In the genomic region with DNA sequence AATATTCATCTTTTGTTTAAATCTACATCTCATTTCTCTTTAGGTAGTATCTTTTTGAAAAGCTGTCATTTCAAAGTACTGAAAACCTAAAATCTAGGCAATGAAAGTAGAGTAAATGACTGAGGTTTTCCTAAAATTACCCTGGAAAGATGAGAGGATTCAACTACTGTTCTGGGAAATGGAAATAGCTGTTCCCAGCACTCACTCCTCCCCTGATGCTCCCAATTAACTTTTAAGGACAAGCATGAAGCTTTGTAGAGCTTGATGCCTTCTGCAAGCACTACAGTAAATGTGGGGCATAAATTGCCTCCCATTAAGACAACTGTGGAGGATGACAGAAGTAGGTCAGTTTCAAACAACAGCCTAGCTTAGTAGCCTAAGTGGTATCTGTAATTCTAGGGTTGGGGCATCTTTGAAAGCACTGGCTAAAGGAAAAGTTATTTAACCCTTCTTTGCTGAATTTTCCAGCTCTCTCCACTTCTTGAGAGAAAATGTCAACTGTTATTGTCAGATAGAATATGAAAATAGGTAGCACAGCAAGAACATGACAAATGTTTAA, we compare ENCODE assay signal across 17 cellular contexts.
DNase-seq lines count a peak whose midpoint lies in the region; ATAC-seq and TF ChIP-seq lines count a peak whose summit lies in the region.
"Had no signal": no experiment of that assay in that cellular context is flagged by ENCODE, and none has a peak within 500 bp of the region (broad histone marks: within the 10 kb centered on the region; RNA-seq: fewer than 3 reads in every experiment).

No MANE protein-coding gene starts in this region.

- no peak overlapping the region for H3K9ac ChIP-seq in neural cell (ENCODE audit: low read length)

- no peak overlapping the region for H3K4me3 ChIP-seq in neural cell (ENCODE audit: low read length)
- H3K4me3 ChIP-seq in transverse colon = no peak overlapping the region
- H3K4me3 ChIP-seq in breast epithelium = no peak overlapping the region
- H3K4me3 ChIP-seq: HAP-1 had no signal

- TF ChIP-seq POLR2A in transverse colon (IDR thresholded peaks at IDR 0.05) (no peak), breast epithelium (IDR thresholded peaks at IDR 0.05) (no peak)

- no peak overlapping the region for H3K4me3 Mint-ChIP-seq in stimulated activated naive CD8-positive, alpha-beta T cell treated with anti-CD3 and anti-CD28 coated beads, Interleukin-15, Interleukin-2, amounts not matched to agents 100 ng/mL and 50 ng/mL, for 24 hours
- H3K4me3 Mint-ChIP-seq: CD14-positive monocyte; CD8-positive, alpha-beta T cell had no signal

- no peaks in the 10 kb centered on the region for H3K79me2 ChIP-seq in neural cell (replicated peaks; ENCODE audit: insufficient read depth, low read length)

- no peak for TF ChIP-seq RAD21 in neural cell (conservative IDR thresholded peaks at IDR 0.05)

- H3K36me3 ChIP-seq in neural cell (ENCODE audit: insufficient read depth, low read length) (no peaks in the 10 kb centered on the region), transverse colon (no peaks in the 10 kb centered on the region), breast epithelium (no peaks in the 10 kb centered on the region)
- H3K36me3 ChIP-seq: HAP-1 had no signal

- H3K9me3 Mint-ChIP-seq in stimulated activated naive CD8-positive, alpha-beta T cell treated with anti-CD3 and anti-CD28 coated beads, Interleukin-15, Interleukin-2, amounts not matched to agents 100 ng/mL and 50 ng/mL, for 24 hours = no peaks in the 10 kb centered on the region
- H3K9me3 Mint-ChIP-seq: CD14-positive monocyte; CD8-positive, alpha-beta T cell had no signal

- H3K27ac Mint-ChIP-seq in stimulated activated naive CD8-positive, alpha-beta T cell treated with anti-CD3 and anti-CD28 coated beads, Interleukin-15, Interleukin-2, amounts not matched to agents 100 ng/mL and 50 ng/mL, for 24 hours = peak overlapping the region; percentile 17
- H3K27ac Mint-ChIP-seq: CD8-positive, alpha-beta T cell had no signal

- no peak for TF ChIP-seq EP300 in neural cell (conservative IDR thresholded peaks at IDR 0.05; ENCODE audit: poor library complexity, severe bottlenecking)
- no peak for TF ChIP-seq EP300 in transverse colon (IDR thresholded peaks at IDR 0.05; ENCODE audit: low read depth)

- peaks cover 53% of the 10 kb centered on the region for H3K4me1 Mint-ChIP-seq in stimulated activated naive CD8-positive, alpha-beta T cell treated with anti-CD3 and anti-CD28 coated beads, Interleukin-15, Interleukin-2, amounts not matched to agents 100 ng/mL and 50 ng/mL, for 24 hours (ENCODE audit: low read depth)

- H2AFZ ChIP-seq in neural cell (ENCODE audit: low read depth, low read length) = no peak overlapping the region

- H3K9me2 ChIP-seq in neural cell (ENCODE audit: insufficient read depth, low read length) = no peaks in the 10 kb centered on the region

- peaks cover 9 to 38% (median 24%) of the 10 kb centered on the region in 4 donors for H3K4me1 ChIP-seq in transverse colon
- H3K4me1 ChIP-seq in breast epithelium = no peaks in the 10 kb centered on the region

- TF ChIP-seq CTCF in neural cell (IDR thresholded peaks at IDR 0.05; ENCODE audit: poor library complexity, severe bottlenecking) = no peak
- no peak for TF ChIP-seq CTCF in transverse colon (IDR thresholded peaks at IDR 0.05)
- TF ChIP-seq CTCF in breast epithelium (IDR thresholded peaks at IDR 0.05) = no peak

- DNase-seq in NCI-H1417 (lab: John Stamatoyannopoulos, UW) (peak in 2 of 3 experiments; percentile 33 to 47), NCI-H1417 treated with DMSO at 0.1 percent for 48 hours (lab: John Stamatoyannopoulos, UW) (no peak), transverse colon (no peak), breast epithelium (ENCODE audit: low spot score in 2 of 2) (no peak), SKM-1 treated with dmso at 0.1 percent for 144 hours (lab: John Stamatoyannopoulos, UW; ENCODE audit: unreplicated experiment) (no peak)
- no peak for DNase-seq in stimulated activated naive CD8-positive, alpha-beta T cell treated with anti-CD3 and anti-CD28 coated beads, Interleukin-15, Interleukin-2, amounts not matched to agents 100 U/mL and 50 U/mL, for 24 hours
- DNase-seq: CD8-positive, alpha-beta T cell; COR-L47; DMS153; DMS79 treated with DMSO at 0.1 percent for 48 hours; EL; GOT3 had no signal

- H3K27me3 Mint-ChIP-seq in stimulated activated naive CD8-positive, alpha-beta T cell treated with anti-CD3 and anti-CD28 coated beads, Interleukin-15, Interleukin-2, amounts not matched to agents 100 ng/mL and 50 ng/mL, for 24 hours = no peaks in the 10 kb centered on the region

- no peak overlapping the region for H3K27ac ChIP-seq in neural cell (ENCODE audit: low read length)
- peak overlapping the region in 3 of 4 donors; percentile 12 to 61 (median 15) for H3K27ac ChIP-seq in transverse colon
- no peak overlapping the region for H3K27ac ChIP-seq in breast epithelium
- H3K27ac ChIP-seq: 22Rv1 had no signal

- ATAC-seq in stimulated activated naive CD8-positive, alpha-beta T cell treated with anti-CD3 and anti-CD28 coated beads, Interleukin-15, Interleukin-2, amounts not matched to agents 100 U/mL and 50 U/mL, for 24 hours = no peak
- ATAC-seq: CD8-positive, alpha-beta T cell had no signal

- in situ Hi-C loops in transverse colon (cut with MboI; ENCODE audit: low pct_ligation_motif_present in 1 of 4, low pct_unique_long_range_greater_than_20kb in 1 of 4, low sequenced_read_pairs in 3 of 4) = loop anchor here (25.0 kb wide), 2 partner anchors 286 to 311 kb away; no protein-coding TSS in a partner anchor

- H3K36me3 Mint-ChIP-seq in stimulated activated naive CD8-positive, alpha-beta T cell treated with anti-CD3 and anti-CD28 coated beads, Interleukin-15, Interleukin-2, amounts not matched to agents 100 ng/mL and 50 ng/mL, for 24 hours (ENCODE audit: low read depth) = peaks cover 5% of the 10 kb centered on the region

- H3K9me3 ChIP-seq in neural cell (ENCODE audit: low read length) = no peaks in the 10 kb centered on the region
- H3K9me3 ChIP-seq in transverse colon = no peaks in the 10 kb centered on the region
- H3K9me3 ChIP-seq in breast epithelium = no peaks in the 10 kb centered on the region
- H3K9me3 ChIP-seq: HAP-1 had no signal

- H3F3A ChIP-seq in neural cell (ENCODE audit: insufficient read depth, low read length, poor library complexity, severe bottlenecking) = no peaks in the 10 kb centered on the region

- H4K20me1 ChIP-seq in neural cell (ENCODE audit: insufficient read depth) = no peaks in the 10 kb centered on the region

- intact Hi-C loops in transverse colon (cut with DNase I; ENCODE audit: low total_unique reads) = no loop called here
- intact Hi-C loops in breast epithelium (cut with DNase I; ENCODE audit: low total_unique reads) = no loop called here

- no peaks in the 10 kb centered on the region for H3K27me3 ChIP-seq in neural cell (ENCODE audit: insufficient read depth, low read depth, low read length)
- H3K27me3 ChIP-seq in transverse colon = no peaks in the 10 kb centered on the region
- H3K27me3 ChIP-seq in breast epithelium = no peaks in the 10 kb centered on the region

- H3K4me2 ChIP-seq in neural cell (ENCODE audit: low read length) = no peak overlapping the region

TF ChIP-seq in neural cell, 6 proteins besides CTCF, POLR2A, EP300 and RAD21:
- no peak for TF ChIP-seq TAF1 (IDR thresholded peaks at IDR 0.05; ENCODE audit: low read depth)
- TF ChIP-seq, protein P1, sequence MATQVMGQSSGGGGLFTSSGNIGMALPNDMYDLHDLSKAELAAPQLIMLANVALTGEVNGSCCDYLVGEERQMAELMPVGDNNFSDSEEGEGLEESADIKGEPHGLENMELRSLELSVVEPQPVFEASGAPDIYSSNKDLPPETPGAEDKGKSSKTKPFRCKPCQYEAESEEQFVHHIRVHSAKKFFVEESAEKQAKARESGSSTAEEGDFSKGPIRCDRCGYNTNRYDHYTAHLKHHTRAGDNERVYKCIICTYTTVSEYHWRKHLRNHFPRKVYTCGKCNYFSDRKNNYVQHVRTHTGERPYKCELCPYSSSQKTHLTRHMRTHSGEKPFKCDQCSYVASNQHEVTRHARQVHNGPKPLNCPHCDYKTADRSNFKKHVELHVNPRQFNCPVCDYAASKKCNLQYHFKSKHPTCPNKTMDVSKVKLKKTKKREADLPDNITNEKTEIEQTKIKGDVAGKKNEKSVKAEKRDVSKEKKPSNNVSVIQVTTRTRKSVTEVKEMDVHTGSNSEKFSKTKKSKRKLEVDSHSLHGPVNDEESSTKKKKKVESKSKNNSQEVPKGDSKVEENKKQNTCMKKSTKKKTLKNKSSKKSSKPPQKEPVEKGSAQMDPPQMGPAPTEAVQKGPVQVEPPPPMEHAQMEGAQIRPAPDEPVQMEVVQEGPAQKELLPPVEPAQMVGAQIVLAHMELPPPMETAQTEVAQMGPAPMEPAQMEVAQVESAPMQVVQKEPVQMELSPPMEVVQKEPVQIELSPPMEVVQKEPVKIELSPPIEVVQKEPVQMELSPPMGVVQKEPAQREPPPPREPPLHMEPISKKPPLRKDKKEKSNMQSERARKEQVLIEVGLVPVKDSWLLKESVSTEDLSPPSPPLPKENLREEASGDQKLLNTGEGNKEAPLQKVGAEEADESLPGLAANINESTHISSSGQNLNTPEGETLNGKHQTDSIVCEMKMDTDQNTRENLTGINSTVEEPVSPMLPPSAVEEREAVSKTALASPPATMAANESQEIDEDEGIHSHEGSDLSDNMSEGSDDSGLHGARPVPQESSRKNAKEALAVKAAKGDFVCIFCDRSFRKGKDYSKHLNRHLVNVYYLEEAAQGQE (IDR thresholded peaks at IDR 0.05; ENCODE audit: borderline replicate concordance) = peak; percentile 91
- TF ChIP-seq POLR2AphosphoS5 (IDR thresholded peaks at IDR 0.05) = peak; percentile 66
- no peak for TF ChIP-seq SMC3 (conservative IDR thresholded peaks at IDR 0.05; ENCODE audit: poor library complexity)

Comparison
In these comparisons a context has a peak if more than half of its experiments do, and no peak if none do; other contexts are left out.
1. DNase-seq: peak in NCI-H1417 (2 of 3); none in NCI-H1417 treated with DMSO at 0.1 percent for 48 hours (single experiment), stimulated activated naive CD8-positive, alpha-beta T cell treated with anti-CD3 and anti-CD28 coated beads, Interleukin-15, Interleukin-2, amounts not matched to agents 100 U/mL and 50 U/mL, for 24 hours (single experiment), transverse colon (single experiment), breast epithelium (0 of 2) and SKM-1 treated with dmso at 0.1 percent for 144 hours (single experiment).
2. H3K27ac ChIP-seq: peak in transverse colon (3 of 4); none in neural cell (single experiment) and breast epithelium (0 of 2).